ENCODE assay signal across 1 cellular context in the genomic region with DNA sequence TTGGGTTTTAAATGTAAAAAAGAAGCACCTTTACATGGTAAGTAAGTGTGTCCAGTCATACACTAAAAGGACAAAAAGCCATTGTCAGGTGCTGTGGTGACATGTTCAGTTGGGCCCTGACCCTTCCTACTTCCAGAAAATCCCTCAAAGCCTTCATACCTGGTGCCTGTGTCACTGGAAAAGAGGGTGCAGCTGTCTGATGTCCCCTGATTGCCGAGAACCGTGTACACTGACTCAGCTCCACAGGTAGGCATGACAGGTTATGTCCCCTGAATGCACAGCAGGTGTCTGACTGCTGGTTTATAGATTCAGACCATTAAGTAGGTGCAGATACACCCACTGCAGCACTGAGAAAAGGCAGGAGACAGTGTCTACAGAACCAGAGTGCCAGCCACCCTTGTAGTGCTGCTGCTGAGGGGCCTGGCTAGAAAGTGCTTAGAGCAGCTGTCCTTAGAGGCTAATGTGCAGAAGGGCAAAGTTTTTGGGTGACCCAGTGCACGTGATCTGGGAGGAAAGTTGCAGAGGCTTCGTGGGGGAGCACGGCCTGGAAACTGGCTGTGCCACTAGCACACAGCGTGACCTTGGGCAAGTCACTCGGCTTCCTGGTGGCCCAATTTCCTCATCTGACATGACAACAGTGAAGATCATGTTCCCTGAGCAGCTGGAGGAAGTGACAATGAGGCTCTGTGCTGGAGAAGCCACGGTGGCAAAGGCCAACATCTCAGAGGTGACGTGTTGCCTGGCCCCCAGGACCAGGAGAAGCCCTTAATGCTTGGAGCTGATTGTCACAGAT.
TF ChIP-seq lines count a peak whose summit lies in the region.

No MANE protein-coding gene starts in this region.

TF ChIP-seq in H1, 55 proteins besides CTCF, POLR2A, EP300 and RAD21:
- no peak for TF ChIP-seq EZH2 (IDR thresholded peaks at IDR 0.05; ENCODE audit: low read depth, low read length, severe bottlenecking)
- no peak for TF ChIP-seq POU5F1 (IDR thresholded peaks at IDR 0.05; ENCODE audit: low read depth, low read length)
- TF ChIP-seq SIN3A (conservative IDR thresholded peaks at IDR 0.05 in 1 of 2, IDR thresholded peaks at IDR 0.05 in 1 of 2; ENCODE audit: low read depth in 1 of 2, low read length in 2 of 2): no peak
- TF ChIP-seq, protein P1, sequence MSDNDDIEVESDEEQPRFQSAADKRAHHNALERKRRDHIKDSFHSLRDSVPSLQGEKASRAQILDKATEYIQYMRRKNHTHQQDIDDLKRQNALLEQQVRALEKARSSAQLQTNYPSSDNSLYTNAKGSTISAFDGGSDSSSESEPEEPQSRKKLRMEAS (IDR thresholded peaks at IDR 0.05): no peak
- no peak for TF ChIP-seq KDM5A (IDR thresholded peaks at IDR 0.05; ENCODE audit: low read length)
- no peak for TF ChIP-seq TCF12 (IDR thresholded peaks at IDR 0.05; ENCODE audit: low read depth, low read length)
- TF ChIP-seq EGR1 (IDR thresholded peaks at IDR 0.05; ENCODE audit: borderline replicate concordance, low read depth, low read length): no peak
- TF ChIP-seq CEBPB (IDR thresholded peaks at IDR 0.05; ENCODE audit: low read depth, low read length): no peak
- TF ChIP-seq SUZ12 (IDR thresholded peaks at IDR 0.05; ENCODE audit: low read length): no peak
- no peak for TF ChIP-seq RNF2 (IDR thresholded peaks at IDR 0.05; ENCODE audit: borderline replicate concordance, low read depth, low read length, missing control alignments, poor library complexity, severe bottlenecking)
- no peak for TF ChIP-seq TEAD4 (IDR thresholded peaks at IDR 0.05; ENCODE audit: low read depth, low read length)
- no peak for TF ChIP-seq TAF1 (IDR thresholded peaks at IDR 0.05; ENCODE audit: low read depth, low read length)
- TF ChIP-seq RXRA (IDR thresholded peaks at IDR 0.05; ENCODE audit: insufficient read depth, low read depth, low read length): no peak
- TF ChIP-seq CHD2 (IDR thresholded peaks at IDR 0.05; ENCODE audit: low read length): no peak
- no peak for TF ChIP-seq BCL11A (IDR thresholded peaks at IDR 0.05; ENCODE audit: low read depth in 2 of 2, low read length in 2 of 2)
- no peak for TF ChIP-seq KDM1A (IDR thresholded peaks at IDR 0.05; ENCODE audit: borderline replicate concordance, low read length)
- no peak for TF ChIP-seq CBX8 (IDR thresholded peaks at IDR 0.05; ENCODE audit: borderline replicate concordance, low read depth, low read length)
- TF ChIP-seq NANOG (IDR thresholded peaks at IDR 0.05; ENCODE audit: insufficient read depth, low read depth, low read length, poor library complexity, severe bottlenecking): no peak
